ENCODE assay signal across 12 cellular contexts in genomic region chr6:125808060-125808459, GRCh38. TPM values are rescaled to one million over a fixed set of nuclear protein-coding genes. Genes with fewer than 3 reads are reported as not detected.
A peak's percentile ranks its signal among the peaks of the same experiment; 100 is the strongest.
DNase-seq lines count a peak whose midpoint lies in the region; ATAC-seq and TF ChIP-seq lines count a peak whose summit lies in the region.
"Had no signal": no experiment of that assay in that cellular context is flagged by ENCODE, and none has a peak within 500 bp of the region (broad histone marks: within the 10 kb centered on the region; RNA-seq: fewer than 3 reads in every experiment).

No MANE protein-coding gene starts in this region.

- H4K20me1 ChIP-seq in SU-DHL-6 (ENCODE audit: low read depth, low read length): peaks cover 4% of the 10 kb centered on the region; the same call in 1 of the 2 replicates

- H3K36me3 ChIP-seq in CD8-positive, alpha-beta T cell (ENCODE audit: insufficient read depth, low read length): no peaks in the 10 kb centered on the region
- H3K36me3 ChIP-seq in SU-DHL-6 (ENCODE audit: low read length) (peaks cover 10% of the 10 kb centered on the region), endodermal cell (ENCODE audit: control insufficient read depth, insufficient read depth, low read length) (no peaks in the 10 kb centered on the region), spleen (peaks cover 0 to 10% (median 0%) of the 10 kb centered on the region in 6 donors)
- H3K36me3 ChIP-seq: transverse colon had no signal

- no peak for DNase-seq in CD8-positive, alpha-beta T cell
- DNase-seq in endodermal cell: peak; percentile 58
- no peak for DNase-seq in Calu3
- no peak for DNase-seq in spleen
- DNase-seq in mesenteric fat pad (ENCODE audit: low spot score): no peak
- DNase-seq: BE2C, NCI-H1092, right cardiac atrium, transverse colon had no signal

- H3K4me2 ChIP-seq in SU-DHL-6 (ENCODE audit: low read depth, low read length, poor library complexity, severe bottlenecking): peak overlapping the region; percentile 49

- ATAC-seq in CD8-positive, alpha-beta T cell: no peak
- ATAC-seq in GM21367 (IDR thresholded peaks at IDR 0.05; ENCODE audit: unreplicated experiment) (peak; percentile 32), HG03139 (IDR thresholded peaks at IDR 0.05; ENCODE audit: unreplicated experiment) (no peak)
- ATAC-seq: right cardiac atrium had no signal

- no peak for TF ChIP-seq POLR2A in spleen (IDR thresholded peaks at IDR 0.05)

- no peaks in the 10 kb centered on the region for H3K27me3 ChIP-seq in CD8-positive, alpha-beta T cell (ENCODE audit: insufficient read depth, low read length)
- H3K27me3 ChIP-seq in SU-DHL-6 (ENCODE audit: low read length) (no peaks in the 10 kb centered on the region), endodermal cell (ENCODE audit: control insufficient read depth, insufficient read depth, low read length, poor library complexity, severe bottlenecking) (no peaks in the 10 kb centered on the region), spleen (replicated peaks in 1 of 7) (no peaks in the 10 kb centered on the region)
- H3K27me3 ChIP-seq: BE2C, transverse colon had no signal

- no peaks in the 10 kb centered on the region for H3K27me3 Mint-ChIP-seq in CD8-positive, alpha-beta T cell (ENCODE audit: low read depth)
- no peaks in the 10 kb centered on the region for H3K27me3 Mint-ChIP-seq in endodermal cell (ENCODE audit: insufficient read depth)
- no peaks in the 10 kb centered on the region for H3K27me3 Mint-ChIP-seq in Calu3 (ENCODE audit: unreplicated experiment)

- no peak overlapping the region for H3K27ac ChIP-seq in CD8-positive, alpha-beta T cell (ENCODE audit: low read depth, low read length)
- H3K27ac ChIP-seq in SU-DHL-6 (ENCODE audit: low read depth, low read length) (peak overlapping the region; percentile 50; the same call in 1 of the 2 replicates), endodermal cell (ENCODE audit: low read depth, low read length) (no peak overlapping the region), spleen (peak overlapping the region in 1 of 8 donors; percentile 9)
- H3K27ac ChIP-seq: transverse colon had no signal

- peaks cover 66% of the 10 kb centered on the region for H3K4me1 Mint-ChIP-seq in CD8-positive, alpha-beta T cell (ENCODE audit: low read depth)
- H3K4me1 Mint-ChIP-seq in endodermal cell: peaks cover 3% of the 10 kb centered on the region
- H3K4me1 Mint-ChIP-seq in Calu3 (ENCODE audit: low read depth, unreplicated experiment): peaks cover 15% of the 10 kb centered on the region

- H3K9me3 ChIP-seq in CD8-positive, alpha-beta T cell (ENCODE audit: low read length): no peaks in the 10 kb centered on the region
- H3K9me3 ChIP-seq in SU-DHL-6 (ENCODE audit: insufficient read depth, low read length) (no peaks in the 10 kb centered on the region), endodermal cell (ENCODE audit: control insufficient read depth, low read length) (no peaks in the 10 kb centered on the region), spleen (no peaks in the 10 kb centered on the region)
- H3K9me3 ChIP-seq: BE2C, transverse colon had no signal

- TF ChIP-seq CTCF in CD8-positive, alpha-beta T cell (IDR thresholded peaks at IDR 0.05): no peak
- TF ChIP-seq CTCF in SU-DHL-6 (IDR thresholded peaks at IDR 0.05; ENCODE audit: insufficient read depth, low read length, poor library complexity, severe bottlenecking) (no peak), endodermal cell (conservative IDR thresholded peaks at IDR 0.05) (no peak), Calu3 (IDR thresholded peaks at IDR 0.05; ENCODE audit: unreplicated experiment) (no peak), spleen (IDR thresholded peaks at IDR 0.05 in 8 of 11, conservative IDR thresholded peaks at IDR 0.05 in 3 of 11) (no peak)

- H3K9me2 ChIP-seq in SU-DHL-6 (replicated peaks; ENCODE audit: insufficient read depth, low read length): no peaks in the 10 kb centered on the region

- no peak overlapping the region for H2AFZ ChIP-seq in SU-DHL-6 (ENCODE audit: low read depth, low read length, severe bottlenecking)

- CTCF ChIA-PET in CD8-positive, alpha-beta T cell (lab: Charles Lee): interaction anchor here (1.0 kb wide), 1 partner anchor 16 kb away, joined by 3 read pairs; no protein-coding TSS in a partner anchor
- CTCF ChIA-PET in Calu3 (lab: Charles Lee): no interaction called here

- intact Hi-C loops in CD8-positive, alpha-beta T cell (cut with DNase I, micrococcal nuclease): no loop called here
- intact Hi-C loops in Calu3 (cut with micrococcal nuclease; ENCODE audit: unreplicated experiment): no loop called here
- intact Hi-C loops in spleen (cut with DNase I; ENCODE audit: low total_unique reads): no loop called here

- H3K27ac Mint-ChIP-seq in CD8-positive, alpha-beta T cell: peak overlapping the region; percentile 50
- H3K27ac Mint-ChIP-seq in endodermal cell (no peak overlapping the region), Calu3 (ENCODE audit: unreplicated experiment) (no peak overlapping the region)

- H3K4me3 Mint-ChIP-seq in CD8-positive, alpha-beta T cell: no peak overlapping the region
- no peak overlapping the region for H3K4me3 Mint-ChIP-seq in endodermal cell
- H3K4me3 Mint-ChIP-seq in Calu3 (ENCODE audit: low read depth, unreplicated experiment): no peak overlapping the region

- H3K79me2 ChIP-seq in SU-DHL-6 (ENCODE audit: insufficient read depth, low read length): peaks cover 96% of the 10 kb centered on the region

- H3K36me3 Mint-ChIP-seq in CD8-positive, alpha-beta T cell: peaks cover 34% of the 10 kb centered on the region
- H3K36me3 Mint-ChIP-seq in endodermal cell (ENCODE audit: low read depth): no peaks in the 10 kb centered on the region
- peaks cover 8% of the 10 kb centered on the region for H3K36me3 Mint-ChIP-seq in Calu3 (ENCODE audit: insufficient read depth, unreplicated experiment)

- H3K9ac ChIP-seq in SU-DHL-6 (ENCODE audit: low read length) (no peak overlapping the region), endodermal cell (ENCODE audit: extremely low read depth, low read length, poor library complexity, severe bottlenecking) (no peak overlapping the region)

- peaks cover 4% of the 10 kb centered on the region for H3K4me1 ChIP-seq in CD8-positive, alpha-beta T cell (ENCODE audit: insufficient read depth, low read length)
- no peaks in the 10 kb centered on the region for H3K4me1 ChIP-seq in endodermal cell (ENCODE audit: control insufficient read depth, insufficient read depth, low read length)
- H3K4me1 ChIP-seq in spleen: peaks cover 21 to 100% (median 88%) of the 10 kb centered on the region in 6 donors

- POLR2A ChIA-PET in CD8-positive, alpha-beta T cell (lab: Charles Lee): no interaction called here

- no TSS peak for BruUV-seq in Calu3 (replicated peaks; lab: Mats Ljungman, UMichigan)

- WGBS in endodermal cell (ENCODE audit: insufficient coverage in 1 of 2, insufficient read length in 1 of 2), 2 experiments: 90 to 91% methylated on average over 3 to 4 of the region's 4 CpGs
- WGBS in spleen, 5 donors: 63 to 73% (median 66%) methylated on average over 4 of the region's 4 CpGs

- no peak overlapping the region for H3K4me3 ChIP-seq in CD8-positive, alpha-beta T cell (ENCODE audit: low read depth, low read length)
- no peak overlapping the region for H3K4me3 ChIP-seq in SU-DHL-6 (ENCODE audit: insufficient read depth, low read length, poor library complexity, severe bottlenecking)
- H3K4me3 ChIP-seq in endodermal cell (ENCODE audit: low read length): no peak overlapping the region
- no peak overlapping the region for H3K4me3 ChIP-seq in spleen
- H3K4me3 ChIP-seq: transverse colon had no signal

- H3F3A ChIP-seq in SU-DHL-6 (ENCODE audit: insufficient read depth): peaks cover 28% of the 10 kb centered on the region; the same call in 1 of the 2 replicates

- H3K9me3 Mint-ChIP-seq in CD8-positive, alpha-beta T cell: no peaks in the 10 kb centered on the region
- no peaks in the 10 kb centered on the region for H3K9me3 Mint-ChIP-seq in endodermal cell
- H3K9me3 Mint-ChIP-seq in Calu3 (ENCODE audit: low read depth, unreplicated experiment): no peaks in the 10 kb centered on the region

RNA-seq across cellular contexts. Expression of gene NCOA7, which starts 17.3 kb away (rescaled TPM):
- total RNA-seq in CD8-positive, alpha-beta T cell: 10 to 100 TPM; 27.2 to 28.6 TPM
- total RNA-seq in endodermal cell (10 to 100 TPM; 11.4 to 15.2 TPM), Calu3 (2022) (97.1 and 102 TPM in 2 replicates), spleen (10 to 100 TPM; 27.9 to 84.3 (median 50.7) TPM), mesenteric fat pad (87.4 TPM)
- polyA plus RNA-seq in endodermal cell (2013, experiment 1 of 2): 3.5 TPM
- 4.6 TPM for polyA plus RNA-seq in endodermal cell (2013, experiment 2 of 2)
- 10 to 100 TPM; 11.8 to 18.2 (median 12.9) TPM for polyA plus RNA-seq in spleen

RNA-seq across cellular contexts. Expression of gene HEY2, which starts 58.6 kb away (rescaled TPM):
- under 1 TPM; 0.11 to 0.33 TPM for total RNA-seq in CD8-positive, alpha-beta T cell
- total RNA-seq in endodermal cell (1 to 10 TPM; 2.3 to 4.3 TPM), Calu3 (2022) (0.47 and 0.64 TPM in 2 replicates), spleen (1 to 10 TPM in 6 of 7 donors, under 1 TPM in 1; 0.72 to 3.7 (median 2.5) TPM), mesenteric fat pad (1.3 TPM)
- polyA plus RNA-seq in endodermal cell (2013, experiment 1 of 2): 2.2 TPM
- 2.6 TPM for polyA plus RNA-seq in endodermal cell (2013, experiment 2 of 2)
- 1 to 10 TPM in 2 of 3 donors, under 1 TPM in 1; 0.59 to 1.4 (median 1.3) TPM for polyA plus RNA-seq in spleen
